Comparison of ENCODE assay signal across 1 cellular context in genomic region chr15:93034512-93034911, GRCh38.
TF ChIP-seq lines count a peak whose summit lies in the region.

No MANE protein-coding gene starts in this region.

TF ChIP-seq in H1, 55 proteins besides CTCF, POLR2A, EP300 and RAD21:
- TF ChIP-seq GTF2F1 (IDR thresholded peaks at IDR 0.05; ENCODE audit: borderline replicate concordance, low read depth, low read length) = no peak
- no peak for TF ChIP-seq SIRT6 (IDR thresholded peaks at IDR 0.05; ENCODE audit: low read length)
- TF ChIP-seq RXRA (IDR thresholded peaks at IDR 0.05; ENCODE audit: insufficient read depth, low read depth, low read length) = no peak
- TF ChIP-seq CHD1 (IDR thresholded peaks at IDR 0.05; ENCODE audit: low read depth, low read length) = no peak
- no peak for TF ChIP-seq YY1 (IDR thresholded peaks at IDR 0.05; ENCODE audit: low read depth, low read length)
- no peak for TF ChIP-seq RBBP5 (IDR thresholded peaks at IDR 0.05; ENCODE audit: borderline replicate concordance, low read depth, low read length)
- TF ChIP-seq SP4 (IDR thresholded peaks at IDR 0.05; ENCODE audit: low read length) = no peak
- TF ChIP-seq HDAC2 (IDR thresholded peaks at IDR 0.05; ENCODE audit: borderline replicate concordance in 1 of 2, low read depth in 2 of 2, low read length in 2 of 2) = no peak
- TF ChIP-seq BRCA1 (IDR thresholded peaks at IDR 0.05; ENCODE audit: low read depth, low read length) = no peak
- no peak for TF ChIP-seq USF2 (IDR thresholded peaks at IDR 0.05; ENCODE audit: low read length)
